ENCODE assay signal across 30 cellular contexts in genomic region chr2:163600801-163601200, GRCh38.
DNase-seq lines count a peak whose midpoint lies in the region; ATAC-seq and TF ChIP-seq lines count a peak whose summit lies in the region.
"Had no signal": no experiment of that assay in that cellular context is flagged by ENCODE, and none has a peak within 500 bp of the region (broad histone marks: within the 10 kb centered on the region; RNA-seq: fewer than 3 reads in every experiment).

No MANE protein-coding gene starts in this region.

- intact Hi-C loops in activated CD8-positive, alpha-beta T cell treated with anti-CD3 and anti-CD28 coated beads for 36 hours (cut with micrococcal nuclease) = no loop called here

- no peaks in the 10 kb centered on the region for H3K9me3 Mint-ChIP-seq in endodermal cell
- peaks cover 2% of the 10 kb centered on the region for H3K9me3 Mint-ChIP-seq in activated CD8-positive, alpha-beta T cell treated with anti-CD3 and anti-CD28 coated beads for 36 hours
- H3K9me3 Mint-ChIP-seq in activated naive CD8-positive, alpha-beta T cell treated with anti-CD3 and anti-CD28 coated beads, Interleukin-2, amount 50 U/mL, for 24 hours = peaks cover 4% of the 10 kb centered on the region
- H3K9me3 Mint-ChIP-seq: activated T-helper 2 cell treated with anti-CD3 and anti-CD28 coated beads, Interferon-gamma antibody, Interleukin-2, Interleukin-4, amounts not matched to agents 10 μg/mL and 5 μg/mL and 100 μg/mL, durations not matched to agents 14 hours and 24 hours and 36 hours had no signal

- no peak for ATAC-seq in activated CD8-positive, alpha-beta T cell treated with anti-CD3 and anti-CD28 coated beads for 36 hours
- ATAC-seq in activated naive CD8-positive, alpha-beta T cell treated with anti-CD3 and anti-CD28 coated beads, Interleukin-2, amount 50 U/mL, for 24 hours = no peak
- ATAC-seq: activated CD4-positive, CD25-positive, alpha-beta regulatory T cell treated with anti-CD3 and anti-CD28 coated beads, Interleukin-2, amount 50 U/mL, for 24 hours; activated CD8-positive, alpha-beta T cell treated with anti-CD3 and anti-CD28 coated beads, Interleukin-2, amount 10 ng/mL, durations not matched to agents 7 days and 5 days; activated naive CD4-positive, alpha-beta T cell treated with anti-CD3 and anti-CD28 coated beads, Interleukin-2, amount 50 U/mL, for 72 hours; naive thymus-derived CD8-positive, alpha-beta T cell; right cardiac atrium had no signal

- no peak overlapping the region for H3K27ac Mint-ChIP-seq in endodermal cell
- no peak overlapping the region for H3K27ac Mint-ChIP-seq in activated CD8-positive, alpha-beta T cell treated with anti-CD3 and anti-CD28 coated beads for 36 hours
- H3K27ac Mint-ChIP-seq in activated naive CD8-positive, alpha-beta T cell treated with anti-CD3 and anti-CD28 coated beads, Interleukin-2, amount 50 U/mL, for 24 hours = no peak overlapping the region
- H3K27ac Mint-ChIP-seq: activated CD8-positive, alpha-beta T cell treated with anti-CD3 and anti-CD28 coated beads, Interleukin-2, amount 10 ng/mL, durations not matched to agents 7 days and 5 days; activated naive CD4-positive, alpha-beta T cell treated with anti-CD3 and anti-CD28 coated beads, Interleukin-2, amount 50 U/mL, for 72 hours; activated T-helper 2 cell treated with anti-CD3 and anti-CD28 coated beads, Interferon-gamma antibody, Interleukin-2, Interleukin-4, amounts not matched to agents 10 μg/mL and 5 μg/mL and 100 μg/mL, durations not matched to agents 14 hours and 24 hours and 36 hours; immature natural killer cell; naive thymus-derived CD8-positive, alpha-beta T cell had no signal

- CTCF ChIA-PET in activated CD8-positive, alpha-beta T cell treated with anti-CD3 and anti-CD28 coated beads for 36 hours (lab: Charles Lee) = no interaction called here

- H3K4me3 Mint-ChIP-seq in endodermal cell = no peak overlapping the region
- no peak overlapping the region for H3K4me3 Mint-ChIP-seq in activated CD8-positive, alpha-beta T cell treated with anti-CD3 and anti-CD28 coated beads for 36 hours
- no peak overlapping the region for H3K4me3 Mint-ChIP-seq in activated naive CD8-positive, alpha-beta T cell treated with anti-CD3 and anti-CD28 coated beads, Interleukin-2, amount 50 U/mL, for 24 hours
- H3K4me3 Mint-ChIP-seq: activated CD8-positive, alpha-beta T cell treated with anti-CD3 and anti-CD28 coated beads, Interleukin-2, amount 10 ng/mL, durations not matched to agents 7 days and 5 days; immature natural killer cell; naive thymus-derived CD8-positive, alpha-beta T cell had no signal

- peak overlapping the region; percentile 52 for H3K27ac ChIP-seq in endodermal cell (ENCODE audit: low read depth, low read length)
- H3K27ac ChIP-seq: BLaER1, cardiac muscle cell, esophagus squamous epithelium, left ventricle myocardium inferior, ovary, SJSA1, spleen, tibial nerve had no signal

- no peaks in the 10 kb centered on the region for H3K9me3 ChIP-seq in endodermal cell (ENCODE audit: control insufficient read depth, low read length)
- H3K9me3 ChIP-seq in neuron (ENCODE audit: low read length) = no peaks in the 10 kb centered on the region
- H3K9me3 ChIP-seq: BLaER1, esophagus squamous epithelium, left ventricle myocardium inferior, ovary, SJSA1, spleen, tibial nerve had no signal

- H3K36me3 Mint-ChIP-seq in endodermal cell (ENCODE audit: low read depth) = no peaks in the 10 kb centered on the region
- no peaks in the 10 kb centered on the region for H3K36me3 Mint-ChIP-seq in activated CD8-positive, alpha-beta T cell treated with anti-CD3 and anti-CD28 coated beads for 36 hours (ENCODE audit: low read depth)
- no peaks in the 10 kb centered on the region for H3K36me3 Mint-ChIP-seq in activated naive CD8-positive, alpha-beta T cell treated with anti-CD3 and anti-CD28 coated beads, Interleukin-2, amount 50 U/mL, for 24 hours (ENCODE audit: low read depth)
- H3K36me3 Mint-ChIP-seq: activated naive CD4-positive, alpha-beta T cell treated with anti-CD3 and anti-CD28 coated beads, Interleukin-2, amount 50 U/mL, for 72 hours; immature natural killer cell; naive thymus-derived CD8-positive, alpha-beta T cell had no signal

- H3K27me3 Mint-ChIP-seq in endodermal cell (ENCODE audit: insufficient read depth) = no peaks in the 10 kb centered on the region
- H3K27me3 Mint-ChIP-seq in activated CD8-positive, alpha-beta T cell treated with anti-CD3 and anti-CD28 coated beads for 36 hours = no peaks in the 10 kb centered on the region
- H3K27me3 Mint-ChIP-seq in activated naive CD8-positive, alpha-beta T cell treated with anti-CD3 and anti-CD28 coated beads, Interleukin-2, amount 50 U/mL, for 24 hours = no peaks in the 10 kb centered on the region
- H3K27me3 Mint-ChIP-seq: naive thymus-derived CD8-positive, alpha-beta T cell had no signal

- H3K4me1 Mint-ChIP-seq in endodermal cell = peaks cover 23% of the 10 kb centered on the region
- no peaks in the 10 kb centered on the region for H3K4me1 Mint-ChIP-seq in activated CD8-positive, alpha-beta T cell treated with anti-CD3 and anti-CD28 coated beads for 36 hours (ENCODE audit: low read depth)
- H3K4me1 Mint-ChIP-seq in activated naive CD8-positive, alpha-beta T cell treated with anti-CD3 and anti-CD28 coated beads, Interleukin-2, amount 50 U/mL, for 24 hours = no peaks in the 10 kb centered on the region
- H3K4me1 Mint-ChIP-seq: immature natural killer cell; naive thymus-derived CD8-positive, alpha-beta T cell had no signal

- no peak overlapping the region for H3K9ac ChIP-seq in endodermal cell (ENCODE audit: extremely low read depth, low read length, poor library complexity, severe bottlenecking)
- H3K9ac ChIP-seq: BLaER1 had no signal

- H3K27me3 ChIP-seq in endodermal cell (ENCODE audit: control insufficient read depth, insufficient read depth, low read length, poor library complexity, severe bottlenecking) (no peaks in the 10 kb centered on the region), neuron (ENCODE audit: insufficient read depth, low read length) (no peaks in the 10 kb centered on the region)
- H3K27me3 ChIP-seq: BLaER1, cardiac muscle cell, esophagus squamous epithelium, ovary, SJSA1, spleen, tibial nerve had no signal

- 90% methylated on average over 2 of the region's 3 CpGs; no CpG with 5 or more reads in 1 of the 2 experiments for WGBS in endodermal cell (ENCODE audit: insufficient coverage in 1 of 2, insufficient read length in 1 of 2), 2 experiments

- H3K4me1 ChIP-seq in endodermal cell (ENCODE audit: control insufficient read depth, insufficient read depth, low read length) (peaks cover 5% of the 10 kb centered on the region), neuron (ENCODE audit: insufficient read depth, low read length) (peaks cover 87% of the 10 kb centered on the region)
- H3K4me1 ChIP-seq: BLaER1, esophagus squamous epithelium, spleen had no signal

- no peak for TF ChIP-seq CTCF in endodermal cell (conservative IDR thresholded peaks at IDR 0.05)
- TF ChIP-seq CTCF in activated CD8-positive, alpha-beta T cell treated with anti-CD3 and anti-CD28 coated beads for 36 hours (IDR thresholded peaks at IDR 0.05) = no peak

- POLR2A ChIA-PET in activated CD8-positive, alpha-beta T cell treated with anti-CD3 and anti-CD28 coated beads for 36 hours (lab: Charles Lee) = no interaction called here

- in situ Hi-C loops in G401 (cut with HindIII; ENCODE audit: low sequenced_read_pairs) = no loop called here

- H3K36me3 ChIP-seq in endodermal cell (ENCODE audit: control insufficient read depth, insufficient read depth, low read length) = no peaks in the 10 kb centered on the region
- no peaks in the 10 kb centered on the region for H3K36me3 ChIP-seq in neuron (ENCODE audit: insufficient read depth, low read length)
- H3K36me3 ChIP-seq: BLaER1, cardiac muscle cell, esophagus squamous epithelium, left ventricle myocardium inferior, ovary, SJSA1, spleen, tibial nerve had no signal

- peak; percentile 13 for DNase-seq in G401 (ENCODE audit: low spot score)
- peak; percentile 49 for DNase-seq in NCI-H69 (lab: John Stamatoyannopoulos, UW)
- DNase-seq in endodermal cell = no peak
- DNase-seq in HuH-7.5 (ENCODE audit: low spot score) = no peak
- DNase-seq in activated CD8-positive, alpha-beta T cell treated with anti-CD3 and anti-CD28 coated beads for 36 hours = no peak
- no peak for DNase-seq in activated naive CD8-positive, alpha-beta T cell treated with anti-CD3 and anti-CD28 coated beads, Interleukin-2, amount 50 U/mL, for 24 hours
- DNase-seq: activated CD8-positive, alpha-beta T cell treated with anti-CD3 and anti-CD28 coated beads, Interleukin-2, amount 10 ng/mL, durations not matched to agents 7 days and 5 days; aorta; COR-L47; cortex of kidney; DMS79 treated with DMSO at 0.1 percent for 48 hours; esophagus squamous epithelium; immature natural killer cell; left ventricle myocardium inferior; naive thymus-derived CD8-positive, alpha-beta T cell; NCI-H1694 treated with DMSO at 0.1 percent for 48 hours; NCI-H2171; ovary; right cardiac atrium; spleen; stimulated activated CD4-positive, alpha-beta T cell treated with anti-CD3 and anti-CD28 coated beads, Interleukin-2, amount 100 ng/mL, for 48 hours; T-helper 1 cell had no signal

- H2AFZ ChIP-seq in neuron (ENCODE audit: low read depth, low read length) = no peak overlapping the region

- H3K4me3 ChIP-seq in endodermal cell (ENCODE audit: low read length) (no peak overlapping the region), neuron (ENCODE audit: low read length) (peak overlapping the region; percentile 12)
- H3K4me3 ChIP-seq: BLaER1, cardiac muscle cell, esophagus squamous epithelium, left ventricle myocardium inferior, ovary, SJSA1, spleen, tibial nerve had no signal

Comparison
In these comparisons a context has a peak if more than half of its experiments do, and no peak if none do; other contexts are left out.
1. DNase-seq: peak in G401 (single experiment) and NCI-H69 (single experiment); none in endodermal cell (single experiment), HuH-7.5 (single experiment), activated CD8-positive, alpha-beta T cell treated with anti-CD3 and anti-CD28 coated beads for 36 hours (single experiment) and activated naive CD8-positive, alpha-beta T cell treated with anti-CD3 and anti-CD28 coated beads, Interleukin-2, amount 50 U/mL, for 24 hours (single experiment).